Comparison of ENCODE assay signal across 13 cellular contexts in genomic region chr14:55611859-55612258, GRCh38.
"Had no signal": no experiment of that assay in that cellular context is flagged by ENCODE, and none has a peak within 500 bp of the region (broad histone marks: within the 10 kb centered on the region; RNA-seq: fewer than 3 reads in every experiment).

No MANE protein-coding gene starts in this region.

- H3K9me3 Mint-ChIP-seq: activated B cell treated with CpG ODN at 0.5 μM for 24 hours; activated T-helper 1 cell treated with anti-CD3 and anti-CD28 coated beads, Interleukin-12 subunit alpha, Interleukin-12 subunit beta, Interleukin-2, Interleukin-4 antibody, amounts not matched to agents 30 ng/mL and 10 ng/mL and 1 ng/mL, durations not matched to agents 14 hours and 24 hours and 36 hours; nephron; stimulated activated naive CD8-positive, alpha-beta T cell treated with anti-CD3 and anti-CD28 coated beads, Interleukin-15, Interleukin-2, amounts not matched to agents 100 ng/mL and 50 ng/mL, for 24 hours had no signal

- DNase-seq: activated B cell treated with CpG ODN at 0.5 μM for 24 hours; activated naive CD4-positive, alpha-beta T cell; foreskin keratinocyte; mesenchymal stem cell; stimulated activated CD4-positive, alpha-beta T cell treated with anti-CD3 and anti-CD28 coated beads, Interleukin-15, amount 100 ng/mL, for 24 hours; stimulated activated CD4-positive, alpha-beta T cell treated with anti-CD3 and anti-CD28 coated beads, Interleukin-4, amount 100 ng/mL, for 24 hours; T-helper 17 cell; testis had no signal

- H3K27ac ChIP-seq: cardiac muscle cell, foreskin keratinocyte, testis had no signal

- H3K27me3 ChIP-seq: cardiac muscle cell, foreskin keratinocyte, testis had no signal

- H3K9me3 ChIP-seq: testis had no signal

- H3K27me3 Mint-ChIP-seq: activated B cell treated with CpG ODN at 0.5 μM for 24 hours; stimulated activated naive CD8-positive, alpha-beta T cell treated with anti-CD3 and anti-CD28 coated beads, Interleukin-15, Interleukin-2, amounts not matched to agents 100 ng/mL and 50 ng/mL, for 24 hours; T-helper 17 cell had no signal

- H3K27ac Mint-ChIP-seq: activated B cell treated with CpG ODN at 0.5 μM for 24 hours; activated T-helper 1 cell treated with anti-CD3 and anti-CD28 coated beads, Interleukin-12 subunit alpha, Interleukin-12 subunit beta, Interleukin-2, Interleukin-4 antibody, amounts not matched to agents 30 ng/mL and 10 ng/mL and 1 ng/mL, durations not matched to agents 14 hours and 24 hours and 36 hours; stimulated activated naive CD8-positive, alpha-beta T cell treated with anti-CD3 and anti-CD28 coated beads, Interleukin-15, Interleukin-2, amounts not matched to agents 100 ng/mL and 50 ng/mL, for 24 hours; T-helper 17 cell had no signal

- ATAC-seq: foreskin keratinocyte, left lobe of liver, T-helper 17 cell had no signal

- H3K4me3 Mint-ChIP-seq: activated B cell treated with CpG ODN at 0.5 μM for 24 hours; activated T-helper 1 cell treated with anti-CD3 and anti-CD28 coated beads, Interleukin-12 subunit alpha, Interleukin-12 subunit beta, Interleukin-2, Interleukin-4 antibody, amounts not matched to agents 30 ng/mL and 10 ng/mL and 1 ng/mL, durations not matched to agents 14 hours and 24 hours and 36 hours; nephron; stimulated activated naive CD8-positive, alpha-beta T cell treated with anti-CD3 and anti-CD28 coated beads, Interleukin-15, Interleukin-2, amounts not matched to agents 100 ng/mL and 50 ng/mL, for 24 hours; T-helper 17 cell had no signal

- H3K4me3 ChIP-seq: cardiac muscle cell, testis had no signal
